In the genomic region with DNA sequence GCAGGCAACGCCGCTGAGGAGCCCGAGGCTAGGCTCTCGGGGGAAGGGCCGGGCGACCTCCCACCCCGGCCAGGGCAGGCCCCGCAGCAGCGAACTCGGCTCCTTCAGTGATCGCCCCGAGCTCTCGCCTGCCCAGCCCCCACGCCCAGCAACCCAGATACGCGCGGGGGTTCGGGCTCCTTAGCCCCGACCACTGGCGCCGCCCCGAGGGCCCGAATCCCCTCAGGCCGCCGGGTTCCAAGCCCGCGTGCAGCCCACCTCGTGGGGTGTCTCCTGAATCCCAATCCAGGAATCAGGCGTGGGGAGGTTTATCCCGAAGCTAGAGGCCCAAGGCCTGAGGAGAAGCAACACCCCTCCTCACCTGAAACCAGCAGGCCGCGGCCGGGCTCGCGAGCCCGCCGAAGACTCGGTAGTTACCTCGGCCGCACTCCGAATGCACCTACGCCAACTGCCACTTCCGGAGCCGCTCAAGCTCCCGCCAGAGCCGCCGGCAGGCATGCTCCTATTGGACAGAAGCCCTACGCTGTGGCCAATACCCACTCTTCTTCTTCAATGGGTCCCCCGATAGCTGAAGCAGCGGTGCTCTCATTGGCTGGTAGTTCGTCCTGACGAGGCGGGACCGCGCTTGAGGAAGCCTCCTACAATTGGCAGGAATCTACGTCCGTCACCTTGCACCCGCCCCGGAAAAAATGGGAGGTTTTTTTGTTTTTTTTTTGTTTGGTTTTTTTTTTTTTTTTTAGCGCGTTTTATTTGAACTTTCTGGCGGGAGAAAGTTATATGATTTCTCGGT, we compare ENCODE assay signal across 8 cellular contexts. TPM values are rescaled to one million over a fixed set of nuclear protein-coding genes. Genes with fewer than 3 reads are reported as not detected.
A peak's percentile ranks its signal among the peaks of the same experiment; 100 is the strongest.
DNase-seq lines count a peak whose midpoint lies in the region; ATAC-seq and TF ChIP-seq lines count a peak whose summit lies in the region.

A gene with protein sequence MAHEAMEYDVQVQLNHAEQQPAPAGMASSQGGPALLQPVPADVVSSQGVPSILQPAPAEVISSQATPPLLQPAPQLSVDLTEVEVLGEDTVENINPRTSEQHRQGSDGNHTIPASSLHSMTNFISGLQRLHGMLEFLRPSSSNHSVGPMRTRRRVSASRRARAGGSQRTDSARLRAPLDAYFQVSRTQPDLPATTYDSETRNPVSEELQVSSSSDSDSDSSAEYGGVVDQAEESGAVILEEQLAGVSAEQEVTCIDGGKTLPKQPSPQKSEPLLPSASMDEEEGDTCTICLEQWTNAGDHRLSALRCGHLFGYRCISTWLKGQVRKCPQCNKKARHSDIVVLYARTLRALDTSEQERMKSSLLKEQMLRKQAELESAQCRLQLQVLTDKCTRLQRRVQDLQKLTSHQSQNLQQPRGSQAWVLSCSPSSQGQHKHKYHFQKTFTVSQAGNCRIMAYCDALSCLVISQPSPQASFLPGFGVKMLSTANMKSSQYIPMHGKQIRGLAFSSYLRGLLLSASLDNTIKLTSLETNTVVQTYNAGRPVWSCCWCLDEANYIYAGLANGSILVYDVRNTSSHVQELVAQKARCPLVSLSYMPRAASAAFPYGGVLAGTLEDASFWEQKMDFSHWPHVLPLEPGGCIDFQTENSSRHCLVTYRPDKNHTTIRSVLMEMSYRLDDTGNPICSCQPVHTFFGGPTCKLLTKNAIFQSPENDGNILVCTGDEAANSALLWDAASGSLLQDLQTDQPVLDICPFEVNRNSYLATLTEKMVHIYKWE (minus strand): TSS at position 453 of the 790 bp plus-strand sequence. CDS start 5,428 bp downstream, outside the sequence.

- H3K27me3 ChIP-seq in dorsolateral prefrontal cortex (no peaks in the 10 kb centered on the region), liver (ENCODE audit: control insufficient read depth in 4 of 4, insufficient read depth in 4 of 4, low read length in 3 of 4) (no peaks in the 10 kb centered on the region)

- peak; percentile 92 for DNase-seq in NCI-H774 (lab: John Stamatoyannopoulos, UW)
- peak; percentile 93 to 95 for DNase-seq in activated CD4-positive, alpha-beta T cell treated with anti-CD3 and anti-CD28 coated beads, Interleukin-2, amount 50 U/mL, for 4 hours
- DNase-seq in dorsolateral prefrontal cortex = peak; percentile 90 to 99 (median 98)
- peak; percentile 98 for DNase-seq in stimulated activated CD4-positive, alpha-beta T cell treated with anti-CD3 and anti-CD28 coated beads, Interleukin-4, amount 100 ng/mL, for 24 hours

- under 1% methylated on average over 63 of the region's 63 CpGs for WGBS in liver

- H3K27ac ChIP-seq in C4-2B (peak within 1 kb of the TSS; percentile 90), dorsolateral prefrontal cortex (peak within 1 kb of the TSS in 39 of 59 donors; percentile 6 to 84 (median 50)), liver (ENCODE audit: low read depth in 1 of 2, low read length in 2 of 2) (peak within 1 kb of the TSS; percentile 54 to 60)

- no peak for TF ChIP-seq RAD21 in liver (IDR thresholded peaks at IDR 0.05)

- intact Hi-C loops in dorsolateral prefrontal cortex (cut with DNase I) = loop anchor here in 1 of 2 donors (5.0 to 10.0 kb wide), 3 partner anchors 41 to 768 kb away; a partner anchor contains a TSS

- no peak for TF ChIP-seq CTCF in C4-2B (conservative IDR thresholded peaks at IDR 0.05)
- peak in 12 of 56 donors; percentile 7 to 35 (median 20) for TF ChIP-seq CTCF in dorsolateral prefrontal cortex (IDR thresholded peaks at IDR 0.05 in 54 of 56, conservative IDR thresholded peaks at IDR 0.05 in 2 of 56; ENCODE audit: low read depth in 1 of 56, partially characterized antibody in 56 of 56)
- no peak for TF ChIP-seq CTCF in liver (IDR thresholded peaks at IDR 0.05; ENCODE audit: low read depth, low read length, missing input control)

- H3K4me3 ChIP-seq in dorsolateral prefrontal cortex (peak within 1 kb of the TSS; percentile 55 to 99 (median 90)), liver (ENCODE audit: low read depth in 1 of 3, low read length in 3 of 3) (peak within 1 kb of the TSS; percentile 83 to 99 (median 96))

- H3K4me1 ChIP-seq in liver (ENCODE audit: control insufficient read depth in 4 of 4, insufficient read depth in 4 of 4, low read length in 3 of 4) = peaks cover 0 to 14% (median 7%) of the 10 kb centered on the region in 4 donors

- ATAC-seq in GM19395 (IDR thresholded peaks at IDR 0.05; ENCODE audit: unreplicated experiment) (peak; percentile 100), HG03565 (IDR thresholded peaks at IDR 0.05; ENCODE audit: unreplicated experiment) (peak; percentile 99)

- no peaks in the 10 kb centered on the region for H3K9me3 ChIP-seq in liver (ENCODE audit: control insufficient read depth in 4 of 4, low read length in 3 of 4)

- peak within 1 kb of the TSS; percentile 81 to 86 for H3K9ac ChIP-seq in liver (ENCODE audit: low read depth in 1 of 2, low read length in 2 of 2)

- peaks cover 0 to 10% (median 6%) of the 10 kb centered on the region in 4 donors for H3K36me3 ChIP-seq in liver (ENCODE audit: control insufficient read depth in 4 of 4, insufficient read depth in 3 of 4, low read depth in 1 of 4, low read length in 3 of 4)

TF ChIP-seq in liver, 16 proteins besides CTCF, POLR2A, EP300 and RAD21:
- TF ChIP-seq JUND (IDR thresholded peaks at IDR 0.05) (peak in 1 of 2 donors; percentile 23), FOXA1 (IDR thresholded peaks at IDR 0.05) (no peak), HNF4G (IDR thresholded peaks at IDR 0.05) (no peak), YY1 (IDR thresholded peaks at IDR 0.05) (peak; percentile 80), GABPA (IDR thresholded peaks at IDR 0.05 in 1 of 2, conservative IDR thresholded peaks at IDR 0.05 in 1 of 2) (peak; percentile 48 to 84), HNF4A (conservative IDR thresholded peaks at IDR 0.05) (no peak), TAF1 (conservative IDR thresholded peaks at IDR 0.05) (peak; percentile 69), FOXA2 (IDR thresholded peaks at IDR 0.05) (no peak), EGR1 (IDR thresholded peaks at IDR 0.05; ENCODE audit: low read depth in 2 of 2) (peak in 1 of 2 donors; percentile 22), SP1 (IDR thresholded peaks at IDR 0.05) (peak; percentile 100), NR2F2 (IDR thresholded peaks at IDR 0.05) (no peak), RXRA (IDR thresholded peaks at IDR 0.05) (peak; percentile 11 to 13)
- TF ChIP-seq, protein P1, sequence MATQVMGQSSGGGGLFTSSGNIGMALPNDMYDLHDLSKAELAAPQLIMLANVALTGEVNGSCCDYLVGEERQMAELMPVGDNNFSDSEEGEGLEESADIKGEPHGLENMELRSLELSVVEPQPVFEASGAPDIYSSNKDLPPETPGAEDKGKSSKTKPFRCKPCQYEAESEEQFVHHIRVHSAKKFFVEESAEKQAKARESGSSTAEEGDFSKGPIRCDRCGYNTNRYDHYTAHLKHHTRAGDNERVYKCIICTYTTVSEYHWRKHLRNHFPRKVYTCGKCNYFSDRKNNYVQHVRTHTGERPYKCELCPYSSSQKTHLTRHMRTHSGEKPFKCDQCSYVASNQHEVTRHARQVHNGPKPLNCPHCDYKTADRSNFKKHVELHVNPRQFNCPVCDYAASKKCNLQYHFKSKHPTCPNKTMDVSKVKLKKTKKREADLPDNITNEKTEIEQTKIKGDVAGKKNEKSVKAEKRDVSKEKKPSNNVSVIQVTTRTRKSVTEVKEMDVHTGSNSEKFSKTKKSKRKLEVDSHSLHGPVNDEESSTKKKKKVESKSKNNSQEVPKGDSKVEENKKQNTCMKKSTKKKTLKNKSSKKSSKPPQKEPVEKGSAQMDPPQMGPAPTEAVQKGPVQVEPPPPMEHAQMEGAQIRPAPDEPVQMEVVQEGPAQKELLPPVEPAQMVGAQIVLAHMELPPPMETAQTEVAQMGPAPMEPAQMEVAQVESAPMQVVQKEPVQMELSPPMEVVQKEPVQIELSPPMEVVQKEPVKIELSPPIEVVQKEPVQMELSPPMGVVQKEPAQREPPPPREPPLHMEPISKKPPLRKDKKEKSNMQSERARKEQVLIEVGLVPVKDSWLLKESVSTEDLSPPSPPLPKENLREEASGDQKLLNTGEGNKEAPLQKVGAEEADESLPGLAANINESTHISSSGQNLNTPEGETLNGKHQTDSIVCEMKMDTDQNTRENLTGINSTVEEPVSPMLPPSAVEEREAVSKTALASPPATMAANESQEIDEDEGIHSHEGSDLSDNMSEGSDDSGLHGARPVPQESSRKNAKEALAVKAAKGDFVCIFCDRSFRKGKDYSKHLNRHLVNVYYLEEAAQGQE (IDR thresholded peaks at IDR 0.05) = peak; percentile 33
- TF ChIP-seq, protein P2, sequence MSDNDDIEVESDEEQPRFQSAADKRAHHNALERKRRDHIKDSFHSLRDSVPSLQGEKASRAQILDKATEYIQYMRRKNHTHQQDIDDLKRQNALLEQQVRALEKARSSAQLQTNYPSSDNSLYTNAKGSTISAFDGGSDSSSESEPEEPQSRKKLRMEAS (IDR thresholded peaks at IDR 0.05) = no peak
- TF ChIP-seq, protein P3, sequence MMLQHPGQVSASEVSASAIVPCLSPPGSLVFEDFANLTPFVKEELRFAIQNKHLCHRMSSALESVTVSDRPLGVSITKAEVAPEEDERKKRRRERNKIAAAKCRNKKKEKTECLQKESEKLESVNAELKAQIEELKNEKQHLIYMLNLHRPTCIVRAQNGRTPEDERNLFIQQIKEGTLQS (IDR thresholded peaks at IDR 0.05) = no peak
- TF ChIP-seq, protein P4, sequence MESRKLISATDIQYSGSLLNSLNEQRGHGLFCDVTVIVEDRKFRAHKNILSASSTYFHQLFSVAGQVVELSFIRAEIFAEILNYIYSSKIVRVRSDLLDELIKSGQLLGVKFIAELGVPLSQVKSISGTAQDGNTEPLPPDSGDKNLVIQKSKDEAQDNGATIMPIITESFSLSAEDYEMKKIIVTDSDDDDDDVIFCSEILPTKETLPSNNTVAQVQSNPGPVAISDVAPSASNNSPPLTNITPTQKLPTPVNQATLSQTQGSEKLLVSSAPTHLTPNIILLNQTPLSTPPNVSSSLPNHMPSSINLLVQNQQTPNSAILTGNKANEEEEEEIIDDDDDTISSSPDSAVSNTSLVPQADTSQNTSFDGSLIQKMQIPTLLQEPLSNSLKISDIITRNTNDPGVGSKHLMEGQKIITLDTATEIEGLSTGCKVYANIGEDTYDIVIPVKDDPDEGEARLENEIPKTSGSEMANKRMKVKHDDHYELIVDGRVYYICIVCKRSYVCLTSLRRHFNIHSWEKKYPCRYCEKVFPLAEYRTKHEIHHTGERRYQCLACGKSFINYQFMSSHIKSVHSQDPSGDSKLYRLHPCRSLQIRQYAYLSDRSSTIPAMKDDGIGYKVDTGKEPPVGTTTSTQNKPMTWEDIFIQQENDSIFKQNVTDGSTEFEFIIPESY (IDR thresholded peaks at IDR 0.05) = no peak

RNA-seq across cellular contexts. Expression of the gene that starts here (rescaled TPM):
- total RNA-seq in dorsolateral prefrontal cortex = 10 to 100 TPM in 114 of 120 experiments, 1 to 10 TPM in 6; 8.3 to 26.1 (median 14.4) TPM
- 10 to 100 TPM; 14.5 to 21.8 TPM for total RNA-seq in liver
- polyA plus RNA-seq in liver = 1 to 10 TPM; 2.4 to 3.6 TPM

Comparison
In these comparisons a context has a peak if more than half of its experiments do, and no peak if none do; other contexts are left out.
1. Peak in every context shown above with its lines: DNase-seq, ATAC-seq, H3K4me3 ChIP-seq and H3K27ac ChIP-seq.